17 cellular contexts compared by ENCODE assay signal in the genomic region with DNA sequence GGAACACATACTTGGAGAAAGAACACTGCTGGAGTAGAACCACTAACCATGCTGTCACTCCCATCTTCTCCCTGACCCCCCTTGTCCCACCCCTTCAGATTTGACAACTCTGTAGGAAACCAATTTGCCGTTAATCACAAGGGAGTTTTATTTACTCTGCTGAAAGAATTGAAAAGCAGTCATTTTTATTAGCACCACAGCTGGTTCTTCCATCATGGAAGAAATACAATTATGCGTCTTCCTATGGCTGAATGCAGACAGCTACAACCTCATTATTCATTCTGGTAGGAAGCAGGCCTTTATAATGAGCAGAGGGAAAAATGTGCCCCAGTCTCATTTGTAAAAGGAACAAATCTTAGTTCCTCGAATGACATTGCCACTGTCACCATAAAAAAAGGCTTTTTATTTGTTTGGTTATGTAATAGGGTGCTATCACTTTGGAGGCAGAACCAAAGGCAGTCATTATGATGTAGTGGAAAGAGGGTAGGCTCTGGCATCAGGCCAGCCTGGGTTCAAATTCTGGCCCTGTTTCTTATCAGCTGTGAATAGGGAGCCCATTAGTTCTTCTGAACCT. TPM values are rescaled to one million over a fixed set of nuclear protein-coding genes. Genes with fewer than 3 reads are reported as not detected.
DNase-seq lines count a peak whose midpoint lies in the region; ATAC-seq and TF ChIP-seq lines count a peak whose summit lies in the region.
"Had no signal": no experiment of that assay in that cellular context is flagged by ENCODE, and none has a peak within 500 bp of the region (broad histone marks: within the 10 kb centered on the region; RNA-seq: fewer than 3 reads in every experiment).

No MANE protein-coding gene starts in this region.

- H3K27ac Mint-ChIP-seq in nephron: peak overlapping the region in 2 of 3 experiments; percentile 12 to 15
- H3K27ac Mint-ChIP-seq in activated CD8-positive, alpha-beta T cell treated with anti-CD3 and anti-CD28 coated beads, Interleukin-2, amount 10 ng/mL, durations not matched to agents 7 days and 5 days: no peak overlapping the region
- H3K27ac Mint-ChIP-seq: CD14-positive monocyte, T-helper 17 cell had no signal

- no peaks in the 10 kb centered on the region for H3K36me3 Mint-ChIP-seq in nephron (ENCODE audit: low read depth)
- H3K36me3 Mint-ChIP-seq in activated CD8-positive, alpha-beta T cell treated with anti-CD3 and anti-CD28 coated beads, Interleukin-2, amount 10 ng/mL, durations not matched to agents 7 days and 5 days (ENCODE audit: low read depth): no peaks in the 10 kb centered on the region
- H3K36me3 Mint-ChIP-seq: CD14-positive monocyte had no signal

- H3K4me3 Mint-ChIP-seq in nephron: no peak overlapping the region
- no peak overlapping the region for H3K4me3 Mint-ChIP-seq in activated CD8-positive, alpha-beta T cell treated with anti-CD3 and anti-CD28 coated beads, Interleukin-2, amount 10 ng/mL, durations not matched to agents 7 days and 5 days
- H3K4me3 Mint-ChIP-seq: CD14-positive monocyte, T-helper 17 cell had no signal

- no peaks in the 10 kb centered on the region for H3K27me3 Mint-ChIP-seq in nephron (ENCODE audit: low read depth)
- peaks cover 17% of the 10 kb centered on the region for H3K27me3 Mint-ChIP-seq in activated CD8-positive, alpha-beta T cell treated with anti-CD3 and anti-CD28 coated beads, Interleukin-2, amount 10 ng/mL, durations not matched to agents 7 days and 5 days (ENCODE audit: low read depth)

- peaks cover 17% of the 10 kb centered on the region for H3K4me1 Mint-ChIP-seq in nephron
- H3K4me1 Mint-ChIP-seq in activated CD8-positive, alpha-beta T cell treated with anti-CD3 and anti-CD28 coated beads, Interleukin-2, amount 10 ng/mL, durations not matched to agents 7 days and 5 days (ENCODE audit: low read depth): peaks cover 22% of the 10 kb centered on the region
- H3K4me1 Mint-ChIP-seq: CD14-positive monocyte had no signal

- H3K4me3 ChIP-seq in foreskin fibroblast (ENCODE audit: low read depth in 1 of 2, low read length in 2 of 2): no peak overlapping the region
- H3K4me3 ChIP-seq: K562 had no signal

- H3K9me3 Mint-ChIP-seq in nephron: peaks cover 2% of the 10 kb centered on the region
- no peaks in the 10 kb centered on the region for H3K9me3 Mint-ChIP-seq in activated CD8-positive, alpha-beta T cell treated with anti-CD3 and anti-CD28 coated beads, Interleukin-2, amount 10 ng/mL, durations not matched to agents 7 days and 5 days (ENCODE audit: insufficient read depth)
- H3K9me3 Mint-ChIP-seq: CD14-positive monocyte had no signal

- DNase-seq in NCI-H1436 (lab: John Stamatoyannopoulos, UW) (peak; percentile 22), NCI-H1436 treated with DMSO at 0.1 percent for 48 hours (lab: John Stamatoyannopoulos, UW) (no peak), MV-4-11 (lab: John Stamatoyannopoulos, UW) (peak; percentile 7), NCI-H345 (lab: John Stamatoyannopoulos, UW) (peak; percentile 32), foreskin fibroblast (no peak)
- no peak for DNase-seq in effector CD4-positive, alpha-beta T cell
- no peak for DNase-seq in activated CD8-positive, alpha-beta T cell treated with anti-CD3 and anti-CD28 coated beads, Interleukin-2, amount 10 ng/mL, durations not matched to agents 7 days and 5 days
- DNase-seq: 8988T, DMS79, NCI-H2171, NCI-H524 treated with DMSO at 0.1 percent for 48 hours, Right ventricle myocardium superior, T-helper 17 cell had no signal

- no peak for ATAC-seq in activated CD8-positive, alpha-beta T cell treated with anti-CD3 and anti-CD28 coated beads, Interleukin-2, amount 10 ng/mL, durations not matched to agents 7 days and 5 days
- ATAC-seq: K562, Panc1, T-helper 17 cell had no signal

- CTCF ChIA-PET in activated CD8-positive, alpha-beta T cell treated with anti-CD3 and anti-CD28 coated beads, Interleukin-2, amount 10 ng/mL, durations not matched to agents 7 days and 5 days (lab: Charles Lee): interaction anchor here (0.5 to 1.4 kb wide), 2 partner anchors 89 to 950 kb away, joined by 3 read pairs; no protein-coding TSS in a partner anchor

- no peak for TF ChIP-seq CTCF in nephron (IDR thresholded peaks at IDR 0.05; ENCODE audit: unreplicated experiment in 3 of 3)
- no peak for TF ChIP-seq CTCF in foreskin fibroblast (IDR thresholded peaks at IDR 0.05; ENCODE audit: low read depth, low read length)

- POLR2A ChIA-PET in activated CD8-positive, alpha-beta T cell treated with anti-CD3 and anti-CD28 coated beads, Interleukin-2, amount 10 ng/mL, durations not matched to agents 7 days and 5 days (lab: Charles Lee): no interaction called here

RNA-seq across cellular contexts. Expression of gene JUN, which starts 35.1 kb away (rescaled TPM):
- total RNA-seq in activated CD8-positive, alpha-beta T cell treated with anti-CD3 and anti-CD28 coated beads, Interleukin-2, amount 10 ng/mL, durations not matched to agents 7 days and 5 days: 100 to 1,000 TPM; 107 to 110 TPM

RNA-seq across cellular contexts. Expression of gene MYSM1, which starts 48.9 kb away (rescaled TPM):
- total RNA-seq in activated CD8-positive, alpha-beta T cell treated with anti-CD3 and anti-CD28 coated beads, Interleukin-2, amount 10 ng/mL, durations not matched to agents 7 days and 5 days: 10 to 100 TPM; 42.9 to 46.1 TPM

Comparison
In these comparisons a context has a peak if more than half of its experiments do, and no peak if none do; other contexts are left out.
1. DNase-seq: peak in NCI-H1436 (single experiment), MV-4-11 (single experiment) and NCI-H345 (single experiment); none in NCI-H1436 treated with DMSO at 0.1 percent for 48 hours (single experiment), effector CD4-positive, alpha-beta T cell (single experiment), foreskin fibroblast (0 of 2) and activated CD8-positive, alpha-beta T cell treated with anti-CD3 and anti-CD28 coated beads, Interleukin-2, amount 10 ng/mL, durations not matched to agents 7 days and 5 days (single experiment).